ENCODE assay signal across 8 cellular contexts in the genomic region with DNA sequence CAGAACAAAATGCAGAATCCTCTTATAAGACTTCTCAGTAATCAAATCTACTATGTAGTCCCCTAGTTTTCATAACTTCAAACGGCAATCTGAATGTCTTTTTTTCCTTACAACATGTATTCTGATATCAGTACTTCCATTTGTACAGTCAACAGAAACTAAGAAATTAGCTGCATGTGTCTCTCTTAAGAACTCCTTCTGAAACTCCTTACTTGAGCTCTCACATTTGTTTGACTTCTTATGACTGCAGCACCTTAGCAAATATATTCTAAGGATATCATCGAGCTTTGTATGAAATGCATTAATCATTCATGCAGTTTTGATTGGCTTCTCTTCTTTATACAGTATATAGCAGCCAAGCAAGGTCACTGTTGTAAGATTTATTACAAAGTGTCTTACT.
"Had no signal": no experiment of that assay in that cellular context is flagged by ENCODE, and none has a peak within 500 bp of the region (broad histone marks: within the 10 kb centered on the region; RNA-seq: fewer than 3 reads in every experiment).

No MANE protein-coding gene starts in this region.

- ATAC-seq: GM12878 had no signal

- DNase-seq: GDM1, GF-D8 had no signal

- FAIRE-seq: G401.6, GM12878, GM12891, GM12892, GM18507, GM19239 had no signal

- H3K4me3 ChIP-seq: GM12878 had no signal
